10 cellular contexts compared by ENCODE assay signal in genomic region chr4:10007436-10007740, GRCh38. TPM values are rescaled to one million over a fixed set of nuclear protein-coding genes. Genes with fewer than 3 reads are reported as not detected.
DNase-seq lines count a peak whose midpoint lies in the region; ATAC-seq and TF ChIP-seq lines count a peak whose summit lies in the region.
"Had no signal": no experiment of that assay in that cellular context is flagged by ENCODE, and none has a peak within 500 bp of the region (broad histone marks: within the 10 kb centered on the region; RNA-seq: fewer than 3 reads in every experiment).

No MANE protein-coding gene starts in this region.

- no peaks in the 10 kb centered on the region for H3K27me3 ChIP-seq in GM06990 (replicated peaks; ENCODE audit: control insufficient read depth, insufficient read depth, low read length)
- no peaks in the 10 kb centered on the region for H3K27me3 ChIP-seq in esophagus muscularis mucosa
- H3K27me3 ChIP-seq in osteoblast (ENCODE audit: insufficient read depth, low read length): peaks cover 4% of the 10 kb centered on the region
- no peaks in the 10 kb centered on the region; the same call in 1 of the 2 replicates for H3K27me3 ChIP-seq in H7 (ENCODE audit: control insufficient read depth, insufficient read depth, low read length)

- no peak for TF ChIP-seq CTCF in GM06990 (IDR thresholded peaks at IDR 0.05; ENCODE audit: insufficient read depth, low read length, poor library complexity, severe bottlenecking)
- no peak for TF ChIP-seq CTCF in esophagus muscularis mucosa (IDR thresholded peaks at IDR 0.05)
- no peak for TF ChIP-seq CTCF in osteoblast (IDR thresholded peaks at IDR 0.05; ENCODE audit: extremely low read depth, low read depth, low read length)

- H3K4me3 ChIP-seq in GM06990 (replicated peaks; ENCODE audit: low read depth, low read length) (peak overlapping the region; percentile 54), esophagus muscularis mucosa (no peak overlapping the region), osteoblast (ENCODE audit: insufficient read depth, low read length) (no peak overlapping the region), H7 (ENCODE audit: insufficient read depth, low read depth, low read length) (no peak overlapping the region)
- H3K4me3 ChIP-seq: HAP-1 had no signal

- H3K36me3 ChIP-seq in GM06990 (ENCODE audit: control insufficient read depth, insufficient read depth, low read length) (no peaks in the 10 kb centered on the region), esophagus muscularis mucosa (no peaks in the 10 kb centered on the region), osteoblast (ENCODE audit: insufficient read depth, low read length) (no peaks in the 10 kb centered on the region), H7 (replicated peaks; ENCODE audit: control insufficient read depth, insufficient read depth, low read length) (no peaks in the 10 kb centered on the region)
- H3K36me3 ChIP-seq: HAP-1 had no signal

- H3K4me1 ChIP-seq in esophagus muscularis mucosa: peaks cover 26 to 33% (median 30%) of the 10 kb centered on the region in 4 donors
- peaks cover 25% of the 10 kb centered on the region for H3K4me1 ChIP-seq in osteoblast (ENCODE audit: insufficient read depth, low read length)
- H3K4me1 ChIP-seq: HAP-1 had no signal

- no peak overlapping the region for H2AFZ ChIP-seq in osteoblast (ENCODE audit: low read length)

- H3K27ac ChIP-seq in esophagus muscularis mucosa (replicated peaks in 1 of 4): peak overlapping the region; percentile 20 to 60 (median 48)
- H3K27ac ChIP-seq in osteoblast (ENCODE audit: low read depth, low read length): no peak overlapping the region

- no peak for TF ChIP-seq POLR2A in esophagus muscularis mucosa (IDR thresholded peaks at IDR 0.05; ENCODE audit: low read depth)

- no peak overlapping the region for H3K4me2 ChIP-seq in osteoblast (ENCODE audit: insufficient read depth, low read length)

- H3K79me2 ChIP-seq in osteoblast (ENCODE audit: insufficient read depth, low read length): no peaks in the 10 kb centered on the region

- intact Hi-C loops in esophagus muscularis mucosa (cut with DNase I): no loop called here

- H3K9me3 ChIP-seq in esophagus muscularis mucosa: no peaks in the 10 kb centered on the region
- no peaks in the 10 kb centered on the region for H3K9me3 ChIP-seq in osteoblast (ENCODE audit: low read depth, low read length)
- H3K9me3 ChIP-seq: HAP-1 had no signal

- H4K20me1 ChIP-seq in osteoblast (ENCODE audit: insufficient read depth, low read length): no peaks in the 10 kb centered on the region

- ATAC-seq in GM19395 (IDR thresholded peaks at IDR 0.05; ENCODE audit: unreplicated experiment): peak; percentile 46
- ATAC-seq in HG03066 (IDR thresholded peaks at IDR 0.05; ENCODE audit: low read depth, unreplicated experiment): peak; percentile 31
- ATAC-seq in GM19328 (IDR thresholded peaks at IDR 0.05; ENCODE audit: unreplicated experiment): no peak

- no peak for TF ChIP-seq EP300 in esophagus muscularis mucosa (IDR thresholded peaks at IDR 0.05)

- WGBS in esophagus muscularis mucosa: 83% methylated on average over 1 of the region's 1 CpG

- DNase-seq in GM06990 (ENCODE audit: extremely low read depth, insufficient read length) (no peak), esophagus muscularis mucosa (ENCODE audit: extremely low spot score) (no peak), SW480 (ENCODE audit: low spot score) (no peak), osteoblast (ENCODE audit: insufficient read length, low spot score, missing footprints) (no peak), H7 (no peak)
- DNase-seq: NCI-H1694 had no signal

RNA-seq across cellular contexts. Expression of gene SLC2A9, which starts 13.9 kb away (rescaled TPM):
- total RNA-seq in esophagus muscularis mucosa (10 to 100 TPM in 1 of 4 donors, 1 to 10 TPM in 3; 5.6 to 10.5 (median 6.5) TPM), osteoblast (2.5 and 3.5 TPM in 2 replicates)
- total RNA-seq in H7 (2014; rRNA removed; shearing (Covaris generic)): 0.26 TPM in 1 of 2 replicates, not detected in the other
